Comparison of ENCODE assay signal across 21 cellular contexts in the genomic region with DNA sequence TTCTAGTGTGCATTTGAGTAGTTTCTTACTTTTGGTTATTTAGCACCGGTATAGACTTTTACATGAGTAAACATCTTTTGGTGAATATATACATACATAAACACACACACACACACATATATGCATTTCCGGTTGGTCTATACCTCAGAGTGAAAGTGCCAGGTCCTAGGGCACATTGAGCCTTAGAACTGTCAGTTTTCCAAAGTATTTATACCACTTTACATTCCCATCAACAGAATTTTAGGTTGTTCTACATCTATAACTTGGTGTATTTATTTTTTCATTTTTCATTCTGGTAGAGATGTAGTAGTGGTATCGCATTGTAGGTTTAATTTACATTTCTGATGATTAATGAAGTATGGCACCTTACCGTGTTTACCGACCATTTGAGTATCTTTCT. TPM values are rescaled to one million over a fixed set of nuclear protein-coding genes. Genes with fewer than 3 reads are reported as not detected.
DNase-seq lines count a peak whose midpoint lies in the region; ATAC-seq and TF ChIP-seq lines count a peak whose summit lies in the region.
"Had no signal": no experiment of that assay in that cellular context is flagged by ENCODE, and none has a peak within 500 bp of the region (broad histone marks: within the 10 kb centered on the region; RNA-seq: fewer than 3 reads in every experiment).

No MANE protein-coding gene starts in this region.

- no peak overlapping the region for H3K4me3 Mint-ChIP-seq in activated T-cell treated with anti-CD3 and anti-CD28 coated beads, Interleukin-2, amount 50 U/mL, for 72 hours
- H3K4me3 Mint-ChIP-seq: B cell; CD4-positive, alpha-beta memory T cell; GM23338; H9; HFFc6 had no signal

- POLR2A ChIA-PET in HCT116 (lab: Charles Lee) = no interaction called here

- peaks cover 16 to 19% of the 10 kb centered on the region in 2 experiments; a peak in 3 of 4 replicates for H3K36me3 ChIP-seq in HCT116 (ENCODE audit: control insufficient read depth in 1 of 2, insufficient read depth in 2 of 2, low read length in 2 of 2)

- H3K27ac Mint-ChIP-seq in activated T-cell treated with anti-CD3 and anti-CD28 coated beads, Interleukin-2, amount 50 U/mL, for 72 hours = peak overlapping the region; percentile 33
- H3K27ac Mint-ChIP-seq: B cell, GM23338, H9, HFFc6 had no signal

- H3K27me3 ChIP-seq in HCT116 (ENCODE audit: insufficient read depth, low read length) = no peaks in the 10 kb centered on the region
- H3K27me3 ChIP-seq: BLaER1 had no signal

- no peaks in the 10 kb centered on the region for H3K4me1 ChIP-seq in HCT116 (ENCODE audit: control insufficient read depth in 1 of 2, insufficient read depth in 2 of 2, low read length in 2 of 2)

- no peak overlapping the region for H3K4me3 ChIP-seq in HCT116 (replicated peaks in 1 of 2; ENCODE audit: low read depth in 1 of 2, low read length in 2 of 2)
- H3K4me3 ChIP-seq: BLaER1, GM12878, GM23338 had no signal

- CTCF ChIA-PET in HCT116 (lab: Charles Lee) = interaction anchor here (1.1 kb wide), 1 partner anchor 548 kb away, joined by 4 read pairs; no protein-coding TSS in a partner anchor

- H2AFZ ChIP-seq in HCT116 (ENCODE audit: low read depth, low read length, poor library complexity, severe bottlenecking) = no peak overlapping the region
- H2AFZ ChIP-seq: GM23338 had no signal

- no peak overlapping the region for H3K27ac ChIP-seq in HCT116 (ENCODE audit: low read depth, low read length)
- H3K27ac ChIP-seq: 22Rv1, BLaER1, C4-2B had no signal

- no peaks in the 10 kb centered on the region for H3K9me3 ChIP-seq in HCT116 (ENCODE audit: control insufficient read depth in 1 of 2, insufficient read depth in 1 of 2, low read depth in 1 of 2, low read length in 2 of 2)
- H3K9me3 ChIP-seq: BLaER1 had no signal

- H3K9me2 ChIP-seq in HCT116 (ENCODE audit: insufficient read depth) = no peaks in the 10 kb centered on the region

- H4K20me1 ChIP-seq in HCT116 (ENCODE audit: insufficient read depth) = 0 out of 2 replicates have a peak, but pooled peaks cover 3% of the 10 kb centered on the region
- H4K20me1 ChIP-seq: BLaER1 had no signal

- H3K9me3 Mint-ChIP-seq in activated T-cell treated with anti-CD3 and anti-CD28 coated beads, Interleukin-2, amount 50 U/mL, for 72 hours = no peaks in the 10 kb centered on the region
- H3K9me3 Mint-ChIP-seq: CD4-positive, alpha-beta memory T cell; GM23338; H9; HFFc6 had no signal

- H3K4me2 ChIP-seq in HCT116 (ENCODE audit: low read length) = no peak overlapping the region
- H3K4me2 ChIP-seq: BLaER1, GM23338 had no signal

- intact Hi-C loops in HCT116 (cut with micrococcal nuclease) = loop anchor here (5.0 kb wide), 1 partner anchor 238 kb away; no protein-coding TSS in a partner anchor

- no peak for DNase-seq in activated T-cell treated with anti-CD3 and anti-CD28 coated beads, Interleukin-2, amount 50 U/mL, for 72 hours
- DNase-seq in activated T-cell treated with anti-CD3 and anti-CD28 coated beads for 4 hours (no peak), HCT116 (ENCODE audit: low read depth, low spot score) (no peak), cerebellar cortex (ENCODE audit: low spot score) (peak; percentile 12), ureter (ENCODE audit: low spot score) (no peak)
- no peak for DNase-seq in stimulated activated CD4-positive, alpha-beta T cell treated with anti-CD3 and anti-CD28 coated beads, Interleukin-4, amount 100 ng/mL, for 1 hour
- DNase-seq: Calu3; CD4-positive, alpha-beta memory T cell; COR-L47; DMS153; DND-41; GDM1; H9; HFFc6 had no signal

- no peak for TF ChIP-seq RAD21 in HCT116 (IDR thresholded peaks at IDR 0.05; ENCODE audit: low read depth)

- peaks cover 3 to 5% of the 10 kb centered on the region in 2 donors for H3K36me3 Mint-ChIP-seq in activated T-cell treated with anti-CD3 and anti-CD28 coated beads, Interleukin-2, amount 50 U/mL, for 72 hours (ENCODE audit: insufficient read depth in 2 of 2)

- RAD21 ChIA-PET in HCT116 (lab: Charles Lee; ENCODE audit: low non-redundant PET in 1 of 2, low total read pairs in 2 of 2, uncharacterized antibody in 2 of 2, unreplicated experiment in 2 of 2) = no interaction called here

- BruUV-seq in HCT116 (replicated peaks; lab: Mats Ljungman, UMichigan) = no TSS peak

- H3K4me1 Mint-ChIP-seq in activated T-cell treated with anti-CD3 and anti-CD28 coated beads, Interleukin-2, amount 50 U/mL, for 72 hours (ENCODE audit: low read depth) = no peaks in the 10 kb centered on the region
- H3K4me1 Mint-ChIP-seq: GM23338, H9 had no signal

- no peak overlapping the region for H3K9ac ChIP-seq in HCT116 (ENCODE audit: low read length)
- H3K9ac ChIP-seq: BLaER1 had no signal

- H3K79me2 ChIP-seq in HCT116 (ENCODE audit: insufficient read depth, low read length) = 0 out of 2 replicates have a peak, but pooled peaks cover 1% of the 10 kb centered on the region

- TF ChIP-seq POLR2A in HCT116 (IDR thresholded peaks at IDR 0.05; ENCODE audit: borderline replicate concordance, extremely low read depth, insufficient read depth, insufficient read length) = no peak

- H3K27me3 Mint-ChIP-seq in activated T-cell treated with anti-CD3 and anti-CD28 coated beads, Interleukin-2, amount 50 U/mL, for 72 hours (ENCODE audit: low read depth) = no peaks in the 10 kb centered on the region
- H3K27me3 Mint-ChIP-seq: B cell; CD4-positive, alpha-beta memory T cell had no signal

- no peak for TF ChIP-seq CTCF in HCT116 (IDR thresholded peaks at IDR 0.05 in 2 of 3, conservative IDR thresholded peaks at IDR 0.05 in 1 of 3; ENCODE audit: borderline replicate concordance in 1 of 3, insufficient read depth in 1 of 3, low read depth in 2 of 3, low read length in 2 of 3)

- no peak for ATAC-seq in activated T-cell treated with anti-CD3 and anti-CD28 coated beads, Interleukin-2, amount 50 U/mL, for 72 hours (replicated peaks in 1 of 2)
- ATAC-seq in HCT116 = no peak
- no peak for ATAC-seq in GM18909 (IDR thresholded peaks at IDR 0.05; ENCODE audit: poor library complexity, unreplicated experiment)
- ATAC-seq: GM12878, GM23338 had no signal

TF ChIP-seq in HCT116, 20 proteins besides CTCF, POLR2A, EP300 and RAD21:
- TF ChIP-seq ZNF274 (IDR thresholded peaks at IDR 0.05; ENCODE audit: low read depth, low read length) (no peak), POLR2AphosphoS5 (IDR thresholded peaks at IDR 0.05; ENCODE audit: low read depth, low read length) (0 out of 2 replicates have a peak, but pooled peaks have one; percentile 5)
TF ChIP-seq in HCT116: peak in this region for 1.

RNA-seq across cellular contexts. Expression of a gene that starts 22.6 kb away (rescaled TPM):
- total RNA-seq in activated T-cell treated with anti-CD3 and anti-CD28 coated beads, Interleukin-2, amount 50 U/mL, for 72 hours = 100 to 1,000 TPM; 125 to 128 TPM
- total RNA-seq in HCT116 (2021; ENCODE audit: unreplicated experiment) (135 TPM), ureter (82.7 TPM)
- 66.9 and 92.7 TPM in 2 replicates for polyA plus RNA-seq in HCT116 (2012)
